In the genomic region with DNA sequence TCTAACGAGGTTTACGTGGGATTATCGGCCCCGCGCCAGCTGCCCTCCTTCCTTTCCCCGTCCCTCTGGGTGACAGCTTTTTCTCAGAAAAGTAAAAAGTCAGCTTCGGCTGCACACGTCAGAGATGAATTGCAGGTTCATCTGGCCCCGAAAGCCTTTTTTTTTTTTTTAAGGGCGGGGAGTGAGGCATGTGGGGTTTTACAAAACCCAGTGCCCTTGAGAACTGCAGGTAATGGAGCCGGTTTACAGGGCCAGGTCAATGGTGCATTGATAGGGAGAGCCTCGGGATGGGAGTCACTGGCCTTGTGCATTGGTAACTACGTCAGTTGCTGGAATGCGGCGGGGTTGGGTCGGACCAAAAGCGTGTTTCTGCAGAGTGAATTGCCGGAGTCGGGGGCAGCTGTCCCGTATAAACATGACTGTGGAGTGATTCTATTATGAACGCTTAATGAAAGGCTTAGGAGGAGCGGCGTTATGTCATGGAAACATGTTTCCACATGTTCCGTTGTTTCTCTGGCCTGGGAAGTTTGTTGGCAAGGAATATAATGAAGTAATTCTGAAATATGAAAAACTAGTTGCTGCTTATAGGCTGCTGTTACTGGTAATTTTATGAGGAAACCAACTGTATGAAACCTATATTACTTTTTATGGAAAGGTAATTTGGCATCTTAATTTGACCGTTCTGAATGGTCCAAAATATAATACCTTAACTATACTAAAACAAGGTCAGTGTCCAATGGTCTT, we compare ENCODE assay signal across 1 cellular context.
TF ChIP-seq lines count a peak whose summit lies in the region.

No MANE protein-coding gene starts in this region.

TF ChIP-seq in neural cell, 6 proteins besides CTCF, POLR2A, EP300 and RAD21 (continued from another document):
- TF ChIP-seq EZH2 (IDR thresholded peaks at IDR 0.05; ENCODE audit: borderline replicate concordance, insufficient read depth, low read length, poor library complexity, severe bottlenecking): no peak
